Comparison of ENCODE assay signal across 1 cellular context in the genomic region with DNA sequence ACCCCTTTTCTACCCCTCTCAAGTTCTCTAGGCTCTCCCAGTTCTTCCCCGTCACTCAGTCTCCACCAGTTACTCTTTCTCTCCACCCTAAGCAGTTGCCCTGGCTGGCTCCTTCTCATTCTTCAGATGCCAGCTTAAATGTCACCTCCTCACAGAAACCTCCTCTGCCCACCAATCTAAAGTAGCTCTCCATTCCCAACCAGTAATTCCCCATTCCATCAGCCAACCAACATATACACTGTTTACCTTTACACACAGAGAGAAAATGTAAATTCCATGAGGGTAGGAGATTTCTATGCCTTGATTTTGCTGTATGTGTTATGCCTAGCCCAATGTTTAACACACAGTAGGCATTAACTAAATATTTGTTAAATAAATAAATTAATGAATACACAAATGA.
TF ChIP-seq lines count a peak whose summit lies in the region.

No MANE protein-coding gene starts in this region.

TF ChIP-seq in IMR-90, 13 proteins besides CTCF, POLR2A, EP300 and RAD21:
- no peak for TF ChIP-seq SMC3 (IDR thresholded peaks at IDR 0.05; ENCODE audit: low read depth, low read length)
- no peak for TF ChIP-seq BHLHE40 (IDR thresholded peaks at IDR 0.05; ENCODE audit: low read depth, low read length)
- TF ChIP-seq, protein P1, sequence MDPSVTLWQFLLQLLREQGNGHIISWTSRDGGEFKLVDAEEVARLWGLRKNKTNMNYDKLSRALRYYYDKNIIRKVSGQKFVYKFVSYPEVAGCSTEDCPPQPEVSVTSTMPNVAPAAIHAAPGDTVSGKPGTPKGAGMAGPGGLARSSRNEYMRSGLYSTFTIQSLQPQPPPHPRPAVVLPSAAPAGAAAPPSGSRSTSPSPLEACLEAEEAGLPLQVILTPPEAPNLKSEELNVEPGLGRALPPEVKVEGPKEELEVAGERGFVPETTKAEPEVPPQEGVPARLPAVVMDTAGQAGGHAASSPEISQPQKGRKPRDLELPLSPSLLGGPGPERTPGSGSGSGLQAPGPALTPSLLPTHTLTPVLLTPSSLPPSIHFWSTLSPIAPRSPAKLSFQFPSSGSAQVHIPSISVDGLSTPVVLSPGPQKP (IDR thresholded peaks at IDR 0.05; ENCODE audit: borderline replicate concordance, low read depth, low read length) = no peak
- no peak for TF ChIP-seq MXI1 (IDR thresholded peaks at IDR 0.05; ENCODE audit: borderline replicate concordance, low read depth, low read length)
